ENCODE assay signal across 8 cellular contexts in the genomic region with DNA sequence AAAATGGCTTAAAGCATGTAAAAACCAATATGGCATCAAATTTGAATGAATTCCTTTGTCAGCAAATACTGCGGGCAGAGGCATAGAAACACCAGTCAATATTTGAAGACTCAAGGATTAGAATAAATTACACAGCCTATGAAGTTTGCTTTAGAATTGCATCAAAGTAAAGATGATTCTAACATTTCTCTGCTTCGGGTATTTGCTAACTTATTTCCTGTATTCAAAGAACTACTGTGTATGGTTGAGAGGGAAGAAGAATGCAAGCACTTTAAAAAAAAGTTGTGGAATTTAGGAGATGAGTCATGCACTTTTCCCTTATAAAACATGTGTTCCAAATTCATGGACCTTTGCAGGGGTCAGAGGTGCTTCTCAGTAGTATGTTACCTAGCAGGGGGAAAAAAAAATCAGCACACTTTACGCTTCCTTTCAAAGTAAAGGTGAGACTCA.
DNase-seq lines count a peak whose midpoint lies in the region; ATAC-seq and TF ChIP-seq lines count a peak whose summit lies in the region.

No MANE protein-coding gene starts in this region.

- no peak overlapping the region for H3K4me3 ChIP-seq in epithelial cell of proximal tubule (ENCODE audit: low read depth, low read length)

- no peak for ATAC-seq in HG02981 (IDR thresholded peaks at IDR 0.05; ENCODE audit: unreplicated experiment)
- no peak for ATAC-seq in HG03571 (IDR thresholded peaks at IDR 0.05; ENCODE audit: unreplicated experiment)
- no peak for ATAC-seq in HG03439 (IDR thresholded peaks at IDR 0.05; ENCODE audit: unreplicated experiment)

- peak; percentile 43 for DNase-seq in GM04504 (ENCODE audit: low read depth)
- DNase-seq in RWPE1 (ENCODE audit: low spot score), result peak; percentile 29
- DNase-seq in epithelial cell of proximal tubule (ENCODE audit: low read depth), result peak; percentile 86
- DNase-seq in pulmonary artery endothelial cell (ENCODE audit: low read depth, low spot score), result peak; percentile 32
- no peak for DNase-seq in stimulated activated CD4-positive, alpha-beta T cell treated with anti-CD3 and anti-CD28 coated beads, Interleukin-15, amount 100 ng/mL, for 24 hours

- CTCF ChIA-PET in RWPE1 (lab: Yijun Ruan, JAX), result no interaction called here

- POLR2A ChIA-PET in RWPE1 (lab: Yijun Ruan, JAX; ENCODE audit: low non-redundant PET), result no interaction called here

- TF ChIP-seq CTCF in RWPE1 (conservative IDR thresholded peaks at IDR 0.05; ENCODE audit: low read depth) (no peak), epithelial cell of proximal tubule (conservative IDR thresholded peaks at IDR 0.05; ENCODE audit: low read depth, low read length) (no peak)

- H3K27ac ChIP-seq in RWPE1, result no peak overlapping the region
